8 cellular contexts compared by ENCODE assay signal in genomic region chr9:91033802-91034201, GRCh38.
A peak's percentile ranks its signal among the peaks of the same experiment; 100 is the strongest.
DNase-seq lines count a peak whose midpoint lies in the region; ATAC-seq, FAIRE-seq and TF ChIP-seq lines count a peak whose summit lies in the region.

No MANE protein-coding gene starts in this region.

- peak; percentile 26 for TF ChIP-seq CTCF in D721Med (IDR thresholded peaks at IDR 0.05; ENCODE audit: insufficient read depth, missing control alignments)
- TF ChIP-seq CTCF in keratinocyte (optimal IDR thresholded peaks at IDR 0.05 in 1 of 3, IDR thresholded peaks at IDR 0.05 in 1 of 3, conservative IDR thresholded peaks at IDR 0.05 in 1 of 3; ENCODE audit: extremely low read depth in 1 of 3, insufficient read depth in 2 of 3, low read length in 3 of 3), result peak; percentile 51 to 71 (median 61)

- FAIRE-seq in D721Med (lab: Jason Lieb, UNC) (no peak), keratinocyte (lab: Jason Lieb, UNC) (no peak)

- H3K4me3 ChIP-seq in keratinocyte (ENCODE audit: control insufficient read depth in 2 of 3, extremely low read depth in 1 of 3, insufficient read depth in 2 of 3, low read depth in 1 of 3, low read length in 3 of 3), result no peak overlapping the region

- H3K9me1 ChIP-seq in keratinocyte (ENCODE audit: control insufficient read depth, extremely low read depth, insufficient read depth, low read length), result no peaks in the 10 kb centered on the region

- no peak overlapping the region for H3K27ac Mint-ChIP-seq in activated T-helper 1 cell treated with anti-CD3 and anti-CD28 coated beads, Interleukin-12 subunit alpha, Interleukin-12 subunit beta, Interleukin-2, Interleukin-4 antibody, amounts not matched to agents 30 ng/mL and 10 ng/mL and 1 ng/mL, durations not matched to agents 14 hours and 24 hours and 36 hours
- no peak overlapping the region for H3K27ac Mint-ChIP-seq in stimulated activated naive B cell treated with anti-CD40 and anti-IgM and Interleukin-4, amounts not matched to agents 10 μg/mL and 1 μg/mL and 100 μg/mL, for 72 hours

- peaks cover 12% of the 10 kb centered on the region for H3K4me1 ChIP-seq in keratinocyte (ENCODE audit: control insufficient read depth, extremely low read depth, insufficient read depth, low read length)

- peak; percentile 16 to 27 for ATAC-seq in stimulated activated naive B cell treated with anti-CD40 and anti-IgM and Interleukin-4, amounts not matched to agents 10 μg/mL and 1 μg/mL and 100 μg/mL, for 72 hours (replicated peaks)
- no peak for ATAC-seq in GM18873 (IDR thresholded peaks at IDR 0.05; ENCODE audit: low FRiP score, unreplicated experiment)

- no peak overlapping the region for H3K4me3 Mint-ChIP-seq in activated T-helper 1 cell treated with anti-CD3 and anti-CD28 coated beads, Interleukin-12 subunit alpha, Interleukin-12 subunit beta, Interleukin-2, Interleukin-4 antibody, amounts not matched to agents 30 ng/mL and 10 ng/mL and 1 ng/mL, durations not matched to agents 14 hours and 24 hours and 36 hours
- H3K4me3 Mint-ChIP-seq in stimulated activated naive B cell treated with anti-CD40 and anti-IgM and Interleukin-4, amounts not matched to agents 10 μg/mL and 1 μg/mL and 100 μg/mL, for 72 hours, result no peak overlapping the region

- no peak overlapping the region for H3K4me2 ChIP-seq in keratinocyte (ENCODE audit: control insufficient read depth, extremely low read depth, insufficient read depth, low read depth, low read length)

- DNase-seq in D721Med (ENCODE audit: insufficient read length, low spot score) (no peak), NOMO-1 treated with dmso at 0.1 percent for 144 hours (lab: John Stamatoyannopoulos, UW; ENCODE audit: unreplicated experiment) (peak; percentile 2), keratinocyte (ENCODE audit: low read depth, low spot score) (no peak), NCI-H1694 treated with DMSO at 0.1 percent for 48 hours (lab: John Stamatoyannopoulos, UW) (no peak), NCI-H2029 treated with DMSO at 0.1 percent for 48 hours (lab: John Stamatoyannopoulos, UW) (no peak)
- peak; percentile 55 for DNase-seq in activated T-helper 1 cell treated with anti-CD3 and anti-CD28 coated beads, Interleukin-12 subunit alpha, Interleukin-12 subunit beta, Interleukin-2, Interleukin-4 antibody, amounts not matched to agents 30 ng/mL and 10 ng/mL and 1 ng/mL, durations not matched to agents 14 hours and 24 hours and 36 hours (ENCODE audit: low spot score)
- peak; percentile 13 for DNase-seq in stimulated activated naive B cell treated with anti-CD40 and anti-IgM and Interleukin-4, amounts not matched to agents 10 μg/mL and 1 μg/mL and 100 μg/mL, for 72 hours

- H3K9ac ChIP-seq in keratinocyte (ENCODE audit: control insufficient read depth, extremely low read depth, insufficient read depth, low read length), result no peak overlapping the region

- no peaks in the 10 kb centered on the region for H3K36me3 ChIP-seq in keratinocyte (ENCODE audit: control insufficient read depth in 2 of 2, extremely low read depth in 1 of 2, insufficient read depth in 2 of 2, low read length in 2 of 2)

- H3K36me3 Mint-ChIP-seq in activated T-helper 1 cell treated with anti-CD3 and anti-CD28 coated beads, Interleukin-12 subunit alpha, Interleukin-12 subunit beta, Interleukin-2, Interleukin-4 antibody, amounts not matched to agents 30 ng/mL and 10 ng/mL and 1 ng/mL, durations not matched to agents 14 hours and 24 hours and 36 hours (ENCODE audit: low read depth), result peaks cover 4% of the 10 kb centered on the region
- no peaks in the 10 kb centered on the region for H3K36me3 Mint-ChIP-seq in stimulated activated naive B cell treated with anti-CD40 and anti-IgM and Interleukin-4, amounts not matched to agents 10 μg/mL and 1 μg/mL and 100 μg/mL, for 72 hours

- peaks cover 13% of the 10 kb centered on the region for H3K27me3 ChIP-seq in keratinocyte (ENCODE audit: control insufficient read depth, extremely low read depth, insufficient read depth, low read length)

- no peaks in the 10 kb centered on the region for H4K20me1 ChIP-seq in keratinocyte (ENCODE audit: control insufficient read depth, extremely low read depth, insufficient read depth, low read length)

- H3K9me3 Mint-ChIP-seq in activated T-helper 1 cell treated with anti-CD3 and anti-CD28 coated beads, Interleukin-12 subunit alpha, Interleukin-12 subunit beta, Interleukin-2, Interleukin-4 antibody, amounts not matched to agents 30 ng/mL and 10 ng/mL and 1 ng/mL, durations not matched to agents 14 hours and 24 hours and 36 hours, result no peaks in the 10 kb centered on the region
- H3K9me3 Mint-ChIP-seq in stimulated activated naive B cell treated with anti-CD40 and anti-IgM and Interleukin-4, amounts not matched to agents 10 μg/mL and 1 μg/mL and 100 μg/mL, for 72 hours, result peaks cover 0 to under 1% of the 10 kb centered on the region in 2 donors

- dilution Hi-C loops in keratinocyte (cut with MboI; ENCODE audit: extremely low pct_ligation_motif_present, low sequenced_read_pairs), result no loop called here

- H3K79me2 ChIP-seq in keratinocyte (ENCODE audit: control insufficient read depth, insufficient read depth, low read length), result no peaks in the 10 kb centered on the region

- H3K27ac ChIP-seq in keratinocyte (ENCODE audit: control insufficient read depth, insufficient read depth, low read length), result no peak overlapping the region

- H3K4me1 Mint-ChIP-seq in activated T-helper 1 cell treated with anti-CD3 and anti-CD28 coated beads, Interleukin-12 subunit alpha, Interleukin-12 subunit beta, Interleukin-2, Interleukin-4 antibody, amounts not matched to agents 30 ng/mL and 10 ng/mL and 1 ng/mL, durations not matched to agents 14 hours and 24 hours and 36 hours (ENCODE audit: low read depth), result peaks cover 42% of the 10 kb centered on the region
- peaks cover 34 to 46% of the 10 kb centered on the region in 2 donors for H3K4me1 Mint-ChIP-seq in stimulated activated naive B cell treated with anti-CD40 and anti-IgM and Interleukin-4, amounts not matched to agents 10 μg/mL and 1 μg/mL and 100 μg/mL, for 72 hours

- peaks cover 4% of the 10 kb centered on the region for H3K27me3 Mint-ChIP-seq in activated T-helper 1 cell treated with anti-CD3 and anti-CD28 coated beads, Interleukin-12 subunit alpha, Interleukin-12 subunit beta, Interleukin-2, Interleukin-4 antibody, amounts not matched to agents 30 ng/mL and 10 ng/mL and 1 ng/mL, durations not matched to agents 14 hours and 24 hours and 36 hours (ENCODE audit: insufficient read depth)
- H3K27me3 Mint-ChIP-seq in stimulated activated naive B cell treated with anti-CD40 and anti-IgM and Interleukin-4, amounts not matched to agents 10 μg/mL and 1 μg/mL and 100 μg/mL, for 72 hours, result peaks cover 19 to 25% of the 10 kb centered on the region in 2 donors

- no peaks in the 10 kb centered on the region for H3K9me3 ChIP-seq in keratinocyte (ENCODE audit: control insufficient read depth, low read depth, low read length)

- H2AFZ ChIP-seq in keratinocyte (ENCODE audit: control insufficient read depth, low read length), result no peak overlapping the region

- intact Hi-C loops in activated T-helper 1 cell treated with anti-CD3 and anti-CD28 coated beads, Interleukin-12 subunit alpha, Interleukin-12 subunit beta, Interleukin-2, Interleukin-4 antibody, amounts not matched to agents 30 ng/mL and 10 ng/mL and 1 ng/mL, durations not matched to agents 14 hours and 24 hours and 36 hours (cut with micrococcal nuclease), result loop anchor here (1.0 kb wide), 3 partner anchors 119 to 647 kb away; no protein-coding TSS in a partner anchor

Comparison
In these comparisons a context has a peak if more than half of its experiments do, and no peak if none do; other contexts are left out.
1. DNase-seq: peak in NOMO-1 treated with dmso at 0.1 percent for 144 hours (single experiment), activated T-helper 1 cell treated with anti-CD3 and anti-CD28 coated beads, Interleukin-12 subunit alpha, Interleukin-12 subunit beta, Interleukin-2, Interleukin-4 antibody, amounts not matched to agents 30 ng/mL and 10 ng/mL and 1 ng/mL, durations not matched to agents 14 hours and 24 hours and 36 hours (single experiment) and stimulated activated naive B cell treated with anti-CD40 and anti-IgM and Interleukin-4, amounts not matched to agents 10 μg/mL and 1 μg/mL and 100 μg/mL, for 72 hours (single experiment); none in D721Med (single experiment), keratinocyte (single experiment), NCI-H1694 treated with DMSO at 0.1 percent for 48 hours (single experiment) and NCI-H2029 treated with DMSO at 0.1 percent for 48 hours (single experiment).